Comparison of ENCODE assay signal across 17 cellular contexts in genomic region chr14:22797017-22797917, GRCh38. TPM values are rescaled to one million over a fixed set of nuclear protein-coding genes. Genes with fewer than 3 reads are reported as not detected.
DNase-seq lines count a peak whose midpoint lies in the region; TF ChIP-seq lines count a peak whose summit lies in the region.
"Had no signal": no experiment of that assay in that cellular context is flagged by ENCODE, and none has a peak within 500 bp of the region (broad histone marks: within the 10 kb centered on the region; RNA-seq: fewer than 3 reads in every experiment).

No MANE protein-coding gene starts in this region.

- no peaks in the 10 kb centered on the region for H3K9me3 Mint-ChIP-seq in CD8-positive, alpha-beta memory T cell
- H3K9me3 Mint-ChIP-seq: activated T-helper 1 cell treated with anti-CD3 and anti-CD28 coated beads, Interleukin-12 subunit alpha, Interleukin-12 subunit beta, Interleukin-2, Interleukin-4 antibody, amounts not matched to agents 30 ng/mL and 10 ng/mL and 1 ng/mL, durations not matched to agents 14 hours and 24 hours and 36 hours had no signal

- BruUV-seq in OCI-LY7 (replicated peaks; lab: Mats Ljungman, UMichigan) = no TSS peak

- intact Hi-C loops in OCI-LY7 (cut with micrococcal nuclease; ENCODE audit: unreplicated experiment) = no loop called here

- no CpG with 5 or more reads among the region's 5 CpGs for WGBS in neuronal stem cell (ENCODE audit: extremely low coverage in 2 of 2, insufficient read length in 2 of 2, insufficient replicate concordance in 1 of 2), 2 donors

- H3K9ac ChIP-seq in neuronal stem cell (ENCODE audit: low read depth, low read length, poor library complexity) = no peak overlapping the region

- no peak for TF ChIP-seq CTCF in OCI-LY7 (conservative IDR thresholded peaks at IDR 0.05; ENCODE audit: low read length)

- peak overlapping the region; percentile 22 for H3K4me3 ChIP-seq in OCI-LY7 (ENCODE audit: low read depth, low read length, poor library complexity, severe bottlenecking)
- no peak overlapping the region for H3K4me3 ChIP-seq in CD8-positive, alpha-beta memory T cell (ENCODE audit: low read length)
- H3K4me3 ChIP-seq in neuronal stem cell (ENCODE audit: low read length in 2 of 2) = no peak overlapping the region
- H3K4me3 ChIP-seq: esophagus squamous epithelium, right atrium auricular region had no signal

- no peak overlapping the region for H3K4ac ChIP-seq in neuronal stem cell (ENCODE audit: low read length)

- no peak overlapping the region for H3K14ac ChIP-seq in neuronal stem cell (ENCODE audit: low read length)

- H3K9me2 ChIP-seq in OCI-LY7 (ENCODE audit: insufficient read depth, low read length) = no peaks in the 10 kb centered on the region

- no peak overlapping the region for H2AFZ ChIP-seq in OCI-LY7 (ENCODE audit: low read length)
- H2AFZ ChIP-seq in neuronal stem cell (ENCODE audit: low read length) = no peak overlapping the region

- peak; percentile 32 for DNase-seq in DMS79 (lab: John Stamatoyannopoulos, UW)
- no peak for DNase-seq in OCI-LY7 (ENCODE audit: low spot score)
- peak; percentile 83 for DNase-seq in kidney tubule cell (ENCODE audit: low spot score)
- DNase-seq in activated gamma-delta T cell treated with Interleukin-2 at 50 U/mL for 16 hours = no peak
- DNase-seq in CD8-positive, alpha-beta memory T cell = no peak
- no peak for DNase-seq in neuronal stem cell (ENCODE audit: low spot score)
- DNase-seq: ACHN; CD4-positive, alpha-beta memory T cell; EL; esophagus squamous epithelium; glutamatergic neuron; NCI-H1105 treated with DMSO at 0.1 percent for 48 hours; NCI-H82; RPMI8226 had no signal

- no peak overlapping the region for H3K23ac ChIP-seq in neuronal stem cell (ENCODE audit: low read depth, low read length, poor library complexity)

- H4K8ac ChIP-seq in neuronal stem cell (ENCODE audit: low read depth, low read length) = no peak overlapping the region

- peaks cover 0 to 2% (median 0%) of the 10 kb centered on the region in 3 donors for H3K36me3 Mint-ChIP-seq in CD8-positive, alpha-beta memory T cell
- H3K36me3 Mint-ChIP-seq: CD4-positive, alpha-beta memory T cell; mesothelial cell of epicardium had no signal

- no peak overlapping the region for H2BK15ac ChIP-seq in neuronal stem cell (ENCODE audit: low read length)

- no peak overlapping the region for H2BK12ac ChIP-seq in neuronal stem cell (ENCODE audit: low read length)

- H3K4me2 ChIP-seq in OCI-LY7 (ENCODE audit: low read length) (peak overlapping the region; percentile 63), neuronal stem cell (ENCODE audit: insufficient read depth, low read length, poor library complexity, severe bottlenecking) (no peak overlapping the region)

- peaks cover 87% of the 10 kb centered on the region for H3K4me1 ChIP-seq in OCI-LY7 (ENCODE audit: insufficient read depth, low read length, poor library complexity, severe bottlenecking)
- H3K4me1 ChIP-seq in CD8-positive, alpha-beta memory T cell (ENCODE audit: insufficient read depth, low read length) = no peaks in the 10 kb centered on the region
- H3K4me1 ChIP-seq in neuronal stem cell (ENCODE audit: control insufficient read depth in 2 of 2, insufficient read depth in 1 of 2, low read depth in 1 of 2, low read length in 2 of 2) = peaks cover 0 to 2% of the 10 kb centered on the region in 2 donors
- H3K4me1 ChIP-seq: esophagus squamous epithelium, right atrium auricular region had no signal

- no peak overlapping the region for H4K91ac ChIP-seq in neuronal stem cell (ENCODE audit: low read depth, low read length, poor library complexity)

- H2BK120ac ChIP-seq in neuronal stem cell (ENCODE audit: low read depth, low read length) = no peak overlapping the region

- H3K79me1 ChIP-seq in neuronal stem cell (ENCODE audit: low read depth, low read length) = no peaks in the 10 kb centered on the region

- H3K36me3 ChIP-seq in OCI-LY7 (ENCODE audit: insufficient read depth, low read length) (peaks cover 57% of the 10 kb centered on the region), neuronal stem cell (replicated peaks in 1 of 2; ENCODE audit: control insufficient read depth in 2 of 2, insufficient read depth in 2 of 2, low read length in 2 of 2) (no peaks in the 10 kb centered on the region)
- H3K36me3 ChIP-seq in CD8-positive, alpha-beta memory T cell (ENCODE audit: insufficient read depth, low read length) = no peaks in the 10 kb centered on the region
- H3K36me3 ChIP-seq: esophagus squamous epithelium, right atrium auricular region had no signal

- no peaks in the 10 kb centered on the region for H3K4me1 Mint-ChIP-seq in CD8-positive, alpha-beta memory T cell
- H3K4me1 Mint-ChIP-seq: CD4-positive, alpha-beta memory T cell; mesothelial cell of epicardium had no signal

- H4K20me1 ChIP-seq in OCI-LY7 (ENCODE audit: insufficient read depth, low read length) = no peaks in the 10 kb centered on the region

- peaks cover 32 to 61% of the 10 kb centered on the region in 2 donors for H3K27me3 Mint-ChIP-seq in CD8-positive, alpha-beta memory T cell

- H3K9me3 ChIP-seq in OCI-LY7 (ENCODE audit: low read length) = 0 out of 2 replicates have a peak, but pooled peaks cover 2% of the 10 kb centered on the region
- H3K9me3 ChIP-seq in CD8-positive, alpha-beta memory T cell (ENCODE audit: low read length) = no peaks in the 10 kb centered on the region
- no peaks in the 10 kb centered on the region for H3K9me3 ChIP-seq in neuronal stem cell (replicated peaks in 1 of 2; ENCODE audit: control insufficient read depth in 2 of 2, insufficient read depth in 1 of 2, low read depth in 1 of 2, low read length in 2 of 2)
- H3K9me3 ChIP-seq: esophagus squamous epithelium, right atrium auricular region had no signal

- H3K27ac ChIP-seq in OCI-LY7 (ENCODE audit: low read depth, low read length, poor library complexity, severe bottlenecking) = peak overlapping the region; percentile 58
- H3K27ac ChIP-seq in CD8-positive, alpha-beta memory T cell (ENCODE audit: low read depth, low read length) = no peak overlapping the region
- no peak overlapping the region for H3K27ac ChIP-seq in neuronal stem cell (replicated peaks; ENCODE audit: low read length)
- H3K27ac ChIP-seq: esophagus squamous epithelium, right atrium auricular region had no signal

- CTCF ChIA-PET in OCI-LY7 (lab: Charles Lee; ENCODE audit: unreplicated experiment) = interaction anchor here (1.2 to 1.5 kb wide), 3 partner anchors 10 to 26 kb away, joined by 3 to 4 read pairs (median 4); no protein-coding TSS in a partner anchor
- CTCF ChIA-PET in CD8-positive, alpha-beta memory T cell (lab: Charles Lee) = no interaction called here

- no peak overlapping the region for H3K4me3 Mint-ChIP-seq in CD8-positive, alpha-beta memory T cell
- H3K4me3 Mint-ChIP-seq: activated T-helper 1 cell treated with anti-CD3 and anti-CD28 coated beads, Interleukin-12 subunit alpha, Interleukin-12 subunit beta, Interleukin-2, Interleukin-4 antibody, amounts not matched to agents 30 ng/mL and 10 ng/mL and 1 ng/mL, durations not matched to agents 14 hours and 24 hours and 36 hours; CD4-positive, alpha-beta memory T cell; mesothelial cell of epicardium had no signal

- no peaks in the 10 kb centered on the region for H3K27me3 ChIP-seq in CD8-positive, alpha-beta memory T cell (ENCODE audit: insufficient read depth, low read length, poor library complexity, severe bottlenecking)
- H3K27me3 ChIP-seq in neuronal stem cell (ENCODE audit: control insufficient read depth in 3 of 3, insufficient read depth in 3 of 3, low read depth in 1 of 3, low read length in 3 of 3) = peaks cover 0 to 10% (median 0%) of the 10 kb centered on the region in 3 experiments
- H3K27me3 ChIP-seq: right atrium auricular region had no signal

- H3K27ac Mint-ChIP-seq in CD8-positive, alpha-beta memory T cell = no peak overlapping the region
- H3K27ac Mint-ChIP-seq: activated T-helper 1 cell treated with anti-CD3 and anti-CD28 coated beads, Interleukin-12 subunit alpha, Interleukin-12 subunit beta, Interleukin-2, Interleukin-4 antibody, amounts not matched to agents 30 ng/mL and 10 ng/mL and 1 ng/mL, durations not matched to agents 14 hours and 24 hours and 36 hours; CD4-positive, alpha-beta memory T cell; mesothelial cell of epicardium had no signal

- no peak overlapping the region for H3K18ac ChIP-seq in neuronal stem cell (ENCODE audit: low read length)

- H2BK5ac ChIP-seq in neuronal stem cell (ENCODE audit: low read length) = no peak overlapping the region

- POLR2A ChIA-PET in OCI-LY7 (lab: Charles Lee) = interaction anchor here (0.6 to 3.0 kb wide), 9 partner anchors 11 to 266 kb away, joined by 3 to 21 read pairs (median 5); partner anchors contain the start of gene OXA1L
- POLR2A ChIA-PET in CD8-positive, alpha-beta memory T cell (lab: Charles Lee) = no interaction called here

- H3K79me2 ChIP-seq in OCI-LY7 (ENCODE audit: insufficient read depth, low read depth, low read length) = peaks cover 70% of the 10 kb centered on the region

- no peak overlapping the region for H2AK5ac ChIP-seq in neuronal stem cell (ENCODE audit: low read depth, low read length)

RNA-seq across cellular contexts. Expression of gene SLC7A7, which starts 18.0 kb away (rescaled TPM):
- 30.6 and 32.7 TPM in 2 replicates for total RNA-seq in OCI-LY7 (2014; rRNA removed; shearing (Covaris generic))
- 50.0 and 59.2 TPM in 2 replicates for total RNA-seq in OCI-LY7 (2022)
- under 1 TPM; 0.70 to 0.75 TPM for total RNA-seq in CD8-positive, alpha-beta memory T cell
- not detected for polyA plus RNA-seq in CD8-positive, alpha-beta memory T cell
- 0.60 TPM for polyA plus RNA-seq in neuronal stem cell (2013, experiment 1 of 2)
- 0.48 TPM for polyA plus RNA-seq in neuronal stem cell (2013, experiment 2 of 2)
- total RNA-seq: activated T-helper 1 cell treated with anti-CD3 and anti-CD28 coated beads, Interleukin-12 subunit alpha, Interleukin-12 subunit beta, Interleukin-2, Interleukin-4 antibody, amounts not matched to agents 30 ng/mL and 10 ng/mL and 1 ng/mL, durations not matched to agents 14 hours and 24 hours and 36 hours had no signal

RNA-seq across cellular contexts. Expression of gene OXA1L, which starts 30.8 kb away (rescaled TPM):
- 128 and 153 TPM in 2 replicates for total RNA-seq in OCI-LY7 (2014; rRNA removed; shearing (Covaris generic))
- total RNA-seq in OCI-LY7 (2022) = 141 and 150 TPM in 2 replicates
- 100 to 1,000 TPM; 126 to 128 TPM for total RNA-seq in CD8-positive, alpha-beta memory T cell
- 57.3 TPM for polyA plus RNA-seq in CD8-positive, alpha-beta memory T cell
- polyA plus RNA-seq in neuronal stem cell (2013, experiment 1 of 2) = 157 TPM
- 152 TPM for polyA plus RNA-seq in neuronal stem cell (2013, experiment 2 of 2)

RNA-seq across cellular contexts. Expression of gene MRPL52, which starts 32.4 kb away (rescaled TPM):
- 100 and 126 TPM in 2 replicates for total RNA-seq in OCI-LY7 (2014; rRNA removed; shearing (Covaris generic))
- 164 and 181 TPM in 2 replicates for total RNA-seq in OCI-LY7 (2022)
- 100 to 1,000 TPM; 181 to 185 TPM for total RNA-seq in CD8-positive, alpha-beta memory T cell
- 139 TPM for polyA plus RNA-seq in CD8-positive, alpha-beta memory T cell
- polyA plus RNA-seq in neuronal stem cell (2013, experiment 1 of 2) = 193 TPM
- 197 TPM for polyA plus RNA-seq in neuronal stem cell (2013, experiment 2 of 2)

RNA-seq across cellular contexts. Expression of gene MMP14, which starts 39.1 kb away (rescaled TPM):
- 2.8 TPM in 2 replicates for total RNA-seq in OCI-LY7 (2014; rRNA removed; shearing (Covaris generic))
- total RNA-seq in OCI-LY7 (2022) = 9.0 and 11.9 TPM in 2 replicates
- total RNA-seq in CD8-positive, alpha-beta memory T cell = 1 to 10 TPM; 1.4 to 1.7 TPM
- not detected for polyA plus RNA-seq in CD8-positive, alpha-beta memory T cell
- polyA plus RNA-seq in neuronal stem cell (2013, experiment 1 of 2) = 34.0 TPM
- 34.3 TPM for polyA plus RNA-seq in neuronal stem cell (2013, experiment 2 of 2)
- polyA plus RNA-seq: CD4-positive, alpha-beta memory T cell had no signal

Comparison
In these comparisons a context has a peak if more than half of its experiments do, and no peak if none do; other contexts are left out.
1. DNase-seq: peak in DMS79 (single experiment) and kidney tubule cell (single experiment); none in OCI-LY7 (single experiment), activated gamma-delta T cell treated with Interleukin-2 at 50 U/mL for 16 hours (single experiment), CD8-positive, alpha-beta memory T cell (0 of 5) and neuronal stem cell (single experiment).
2. RNA of gene SLC7A7, which starts 18.0 kb away (total RNA-seq): 30.6 to 59.2 TPM in OCI-LY7; 0.70 to 0.75 TPM in CD8-positive, alpha-beta memory T cell; every median in the first group is over 10 times any median in the second.